In genomic region chrX:21645437-21646220, GRCh38 we compare ENCODE assay signal across 19 cellular contexts. TPM values are rescaled to one million over a fixed set of nuclear protein-coding genes. Genes with fewer than 3 reads are reported as not detected.
DNase-seq lines count a peak whose midpoint lies in the region; TF ChIP-seq lines count a peak whose summit lies in the region.
"Had no signal": no experiment of that assay in that cellular context is flagged by ENCODE, and none has a peak within 500 bp of the region (broad histone marks: within the 10 kb centered on the region; RNA-seq: fewer than 3 reads in every experiment).

No MANE protein-coding gene starts in this region.

- intact Hi-C loops in mammary epithelial cell (cut with micrococcal nuclease) = no loop called here
- intact Hi-C loops in MCF 10A (cut with micrococcal nuclease) = no loop called here

- no peaks in the 10 kb centered on the region for H3K36me3 ChIP-seq in mammary epithelial cell (ENCODE audit: insufficient read depth, low read length)
- H3K36me3 ChIP-seq: BLaER1, MG63 had no signal

- in situ Hi-C loops in mammary epithelial cell (cut with MboI; ENCODE audit: low sequenced_read_pairs in 2 of 2) (no loop called here), GM13976 (cut with MboI; ENCODE audit: low sequenced_read_pairs, unreplicated experiment) (no loop called here)

- CTCF ChIA-PET in mammary epithelial cell (lab: Charles Lee; ENCODE audit: low non-redundant PET) = no interaction called here
- CTCF ChIA-PET in MCF 10A (lab: Yijun Ruan, JAX) = no interaction called here

- H3K27ac ChIP-seq in mammary epithelial cell (ENCODE audit: insufficient read depth, low read depth, low read length) = no peak overlapping the region
- H3K27ac ChIP-seq: BLaER1, KMS-11 had no signal

- no peaks in the 10 kb centered on the region for H3K9me3 ChIP-seq in mammary epithelial cell (replicated peaks; ENCODE audit: insufficient read depth, low read length)
- H3K9me3 ChIP-seq: BLaER1, MG63 had no signal

- H3K36me3 Mint-ChIP-seq in MCF 10A (ENCODE audit: insufficient read depth, unreplicated experiment) (no peaks in the 10 kb centered on the region), HFFc6 (ENCODE audit: low read depth) (no peaks in the 10 kb centered on the region)

- no peak overlapping the region for H3K9ac ChIP-seq in mammary epithelial cell (ENCODE audit: insufficient read depth, low read length)
- H3K9ac ChIP-seq: BLaER1, KMS-11 had no signal

- no peak for TF ChIP-seq CTCF in mammary epithelial cell (conservative IDR thresholded peaks at IDR 0.05 in 1 of 2, IDR thresholded peaks at IDR 0.05 in 1 of 2; ENCODE audit: extremely low read depth in 1 of 2, insufficient read depth in 1 of 2, low read depth in 1 of 2, low read length in 2 of 2)
- TF ChIP-seq CTCF in MCF 10A (IDR thresholded peaks at IDR 0.05; ENCODE audit: unreplicated experiment) = no peak
- TF ChIP-seq CTCF in GM13976 (IDR thresholded peaks at IDR 0.05; ENCODE audit: borderline replicate concordance, control extremely low read depth, extremely low read depth, insufficient read depth, missing control alignments) = no peak
- no peak for TF ChIP-seq CTCF in HFFc6 (IDR thresholded peaks at IDR 0.05)

- H3K4me3 Mint-ChIP-seq in MCF 10A (ENCODE audit: unreplicated experiment) (no peak overlapping the region), HFFc6 (no peak overlapping the region)
- H3K4me3 Mint-ChIP-seq: CD8-positive, alpha-beta memory T cell had no signal

- dilution Hi-C loops in mammary epithelial cell (cut with HindIII; ENCODE audit: low sequenced_read_pairs) = no loop called here

- H3K9me3 Mint-ChIP-seq in MCF 10A (ENCODE audit: unreplicated experiment) (no peaks in the 10 kb centered on the region), HFFc6 (no peaks in the 10 kb centered on the region)

- no peaks in the 10 kb centered on the region for H3K27me3 ChIP-seq in mammary epithelial cell (ENCODE audit: insufficient read depth, low read length)
- H3K27me3 ChIP-seq: BLaER1, MG63 had no signal

- H4K20me1 ChIP-seq in mammary epithelial cell (ENCODE audit: insufficient read depth, low read length) = no peaks in the 10 kb centered on the region
- H4K20me1 ChIP-seq: BLaER1 had no signal

- H3K4me1 Mint-ChIP-seq in MCF 10A (ENCODE audit: insufficient read depth, unreplicated experiment) (no peaks in the 10 kb centered on the region), HFFc6 (ENCODE audit: low read depth) (no peaks in the 10 kb centered on the region)
- H3K4me1 Mint-ChIP-seq: CD8-positive, alpha-beta memory T cell had no signal

- H3K27ac Mint-ChIP-seq in MCF 10A (ENCODE audit: low read depth, unreplicated experiment) = no peak overlapping the region
- no peak overlapping the region for H3K27ac Mint-ChIP-seq in HFFc6
- H3K27ac Mint-ChIP-seq: CD8-positive, alpha-beta memory T cell had no signal

- H3K27me3 Mint-ChIP-seq in MCF 10A (ENCODE audit: insufficient read depth, unreplicated experiment) (peaks cover 61% of the 10 kb centered on the region), HFFc6 (ENCODE audit: insufficient read depth) (no peaks in the 10 kb centered on the region)

- no peak overlapping the region for H3K4me3 ChIP-seq in mammary epithelial cell (replicated peaks in 1 of 3; ENCODE audit: insufficient read depth in 1 of 3, low read depth in 2 of 3, low read length in 3 of 3)
- H3K4me3 ChIP-seq: BLaER1, MG63 had no signal

- no peak overlapping the region for H3K4me2 ChIP-seq in mammary epithelial cell (ENCODE audit: insufficient read depth, low read depth, low read length)
- H3K4me2 ChIP-seq: BLaER1, KMS-11 had no signal

- no peaks in the 10 kb centered on the region for H3K79me2 ChIP-seq in mammary epithelial cell (ENCODE audit: insufficient read depth, low read length)

- POLR2A ChIA-PET in MCF 10A (lab: Yijun Ruan, JAX) = no interaction called here

- DNase-seq in mammary epithelial cell = peak; percentile 8
- no peak for DNase-seq in MCF 10A (ENCODE audit: unreplicated experiment)
- peak; percentile 37 for DNase-seq in astrocyte of the hippocampus (ENCODE audit: low read depth, low spot score)
- DNase-seq in medulla oblongata (ENCODE audit: extremely low spot score) = peak; percentile 9
- DNase-seq in Kasumi-1 (lab: John Stamatoyannopoulos, UW) = no peak
- DNase-seq in GM13976 (ENCODE audit: low spot score) = no peak
- no peak for DNase-seq in NCI-H524 (lab: John Stamatoyannopoulos, UW)
- DNase-seq in HFFc6 = no peak
- DNase-seq: CD8-positive, alpha-beta memory T cell; DND-41; MG63; NCI-H1092; NCI-H1694; NCI-H510A; SHP77 treated with DMSO at 0.1 percent for 48 hours had no signal

- H2AFZ ChIP-seq in mammary epithelial cell (ENCODE audit: low read depth, low read length) = no peak overlapping the region

- no peaks in the 10 kb centered on the region for H3K4me1 ChIP-seq in mammary epithelial cell (ENCODE audit: insufficient read depth, low read length)
- H3K4me1 ChIP-seq: BLaER1 had no signal

- no TSS peak for BruUV-seq in mammary epithelial cell (replicated peaks; lab: Mats Ljungman, UMichigan)
- BruUV-seq in MCF 10A (replicated peaks; lab: Mats Ljungman, UMichigan) = no TSS peak

- WGBS in mammary epithelial cell (ENCODE audit: low coverage, missing lambda C conversion rate) = 30% methylated on average over 3 of the region's 3 CpGs

RNA-seq across cellular contexts. Expression of gene KLHL34, which starts 12.5 kb away (rescaled TPM):
- not detected for total RNA-seq in mammary epithelial cell
- polyA plus RNA-seq in mammary epithelial cell = not detected
- polyA minus RNA-seq in mammary epithelial cell = not detected
- total RNA-seq in MCF 10A (2022) = not detected in 2 replicates
- total RNA-seq in HFFc6 (2021; fragmentation: NEBNext Ultra II Directional; extraction: Animal tissue kit (Norgen Biotek cat#: 25700)) = not detected
- total RNA-seq: A172, H1 had no signal
- polyA plus RNA-seq: H1 had no signal

Comparison
In these comparisons a context has a peak if more than half of its experiments do, and no peak if none do; other contexts are left out.
1. DNase-seq: peak in mammary epithelial cell (single experiment), astrocyte of the hippocampus (single experiment) and medulla oblongata (single experiment); none in MCF 10A (single experiment), Kasumi-1 (0 of 2), GM13976 (single experiment), NCI-H524 (0 of 2) and HFFc6 (single experiment).